ENCODE assay signal across 10 cellular contexts in genomic region chr3:65436580-65436979, GRCh38.
DNase-seq lines count a peak whose midpoint lies in the region; ATAC-seq and TF ChIP-seq lines count a peak whose summit lies in the region.
"Had no signal": no experiment of that assay in that cellular context is flagged by ENCODE, and none has a peak within 500 bp of the region (broad histone marks: within the 10 kb centered on the region; RNA-seq: fewer than 3 reads in every experiment).

No MANE protein-coding gene starts in this region.

- no peak overlapping the region for H3K27ac Mint-ChIP-seq in endothelial cell (ENCODE audit: unreplicated experiment)
- H3K27ac Mint-ChIP-seq: B cell had no signal

- no peaks in the 10 kb centered on the region for H3K9me3 Mint-ChIP-seq in endothelial cell (ENCODE audit: unreplicated experiment)

- ATAC-seq in GM18873 (IDR thresholded peaks at IDR 0.05; ENCODE audit: low FRiP score, unreplicated experiment) = no peak
- ATAC-seq: mucosa of descending colon had no signal

- TF ChIP-seq CTCF in endothelial cell (IDR thresholded peaks at IDR 0.05; ENCODE audit: unreplicated experiment) (no peak), retinal pigment epithelial cell (conservative IDR thresholded peaks at IDR 0.05; ENCODE audit: low read depth, low read length) (peak; percentile 54)

- no peaks in the 10 kb centered on the region for H3K4me1 Mint-ChIP-seq in endothelial cell (ENCODE audit: unreplicated experiment)
- H3K4me1 Mint-ChIP-seq: B cell had no signal

- H3K4me3 ChIP-seq in retinal pigment epithelial cell (ENCODE audit: low read length) = no peak overlapping the region
- H3K4me3 ChIP-seq: mucosa of descending colon had no signal

- no peaks in the 10 kb centered on the region for H3K36me3 Mint-ChIP-seq in endothelial cell (ENCODE audit: low read depth, unreplicated experiment)

- H3K27me3 Mint-ChIP-seq in endothelial cell (ENCODE audit: unreplicated experiment) = no peaks in the 10 kb centered on the region
- H3K27me3 Mint-ChIP-seq: B cell had no signal

- peak; percentile 18 to 52 for DNase-seq in NCI-H2081 (lab: John Stamatoyannopoulos, UW)
- no peak for DNase-seq in NCI-H2081 treated with DMSO at 0.1 percent for 48 hours (lab: John Stamatoyannopoulos, UW)
- peak; percentile 1 for DNase-seq in NCI-H460 (ENCODE audit: extremely low read depth, low read depth)
- peak; percentile 49 for DNase-seq in endothelial cell (ENCODE audit: low spot score)
- DNase-seq in retinal pigment epithelial cell (ENCODE audit: low read depth) = no peak
- DNase-seq in islet precursor cell = no peak
- no peak for DNase-seq in activated CD4-positive, alpha-beta T cell treated with anti-CD3 and anti-CD28 coated beads for 48 hours
- DNase-seq: mucosa of descending colon had no signal

- no peak overlapping the region for H3K4me3 Mint-ChIP-seq in endothelial cell (ENCODE audit: unreplicated experiment)
- H3K4me3 Mint-ChIP-seq: B cell had no signal

Comparison
In these comparisons a context has a peak if more than half of its experiments do, and no peak if none do; other contexts are left out.
1. DNase-seq: peak in NCI-H2081 (2 of 2), NCI-H460 (single experiment) and endothelial cell (single experiment); none in NCI-H2081 treated with DMSO at 0.1 percent for 48 hours (single experiment), retinal pigment epithelial cell (single experiment), islet precursor cell (single experiment) and activated CD4-positive, alpha-beta T cell treated with anti-CD3 and anti-CD28 coated beads for 48 hours (single experiment).